ENCODE assay signal across 8 cellular contexts in genomic region chr6:166456360-166457156, GRCh38.
DNase-seq lines count a peak whose midpoint lies in the region; ATAC-seq and TF ChIP-seq lines count a peak whose summit lies in the region.

No MANE protein-coding gene starts in this region.

- peak overlapping the region; percentile 15 for H3K27ac Mint-ChIP-seq in nephron progenitor cell

- in situ Hi-C loops in astrocyte of the spinal cord (cut with HindIII; ENCODE audit: low sequenced_read_pairs) = no loop called here

- ATAC-seq in GM19035 (IDR thresholded peaks at IDR 0.05; ENCODE audit: unreplicated experiment) = no peak

- peak; percentile 57 for TF ChIP-seq CTCF in GM12872 (IDR thresholded peaks at IDR 0.05; ENCODE audit: insufficient read depth, low read depth, low read length)
- TF ChIP-seq CTCF in astrocyte of the spinal cord (IDR thresholded peaks at IDR 0.05; ENCODE audit: low read depth, low read length) = peak; percentile 51
- TF ChIP-seq CTCF in nephron progenitor cell (IDR thresholded peaks at IDR 0.05) = no peak

- no peak overlapping the region for H3K4me3 ChIP-seq in astrocyte of the spinal cord (ENCODE audit: low read depth, low read length)

- H3K27me3 Mint-ChIP-seq in nephron progenitor cell (ENCODE audit: low read depth, poor library complexity) = peaks cover 2% of the 10 kb centered on the region

- peaks cover 15% of the 10 kb centered on the region for H3K4me1 Mint-ChIP-seq in nephron progenitor cell

- H3K4me3 Mint-ChIP-seq in nephron progenitor cell = no peak overlapping the region

- H3K9me3 Mint-ChIP-seq in nephron progenitor cell = peaks cover 53% of the 10 kb centered on the region

- DNase-seq in HT-29 (ENCODE audit: low spot score) (peak; percentile 62), astrocyte of the spinal cord (ENCODE audit: low read depth, low spot score) (peak; percentile 39), nephron progenitor cell (no peak), NCI-H1694 treated with DMSO at 0.1 percent for 48 hours (lab: John Stamatoyannopoulos, UW) (no peak)
- DNase-seq in effector CD8-positive, alpha-beta T cell (lab: John Stamatoyannopoulos, UW) = no peak
- DNase-seq in stimulated activated naive CD4-positive, alpha-beta T cell treated with Interleukin-2 at 50 U/mL for 16 hours (lab: John Stamatoyannopoulos, UW) = no peak

- H3K36me3 Mint-ChIP-seq in nephron progenitor cell (ENCODE audit: low read depth) = peaks cover 51% of the 10 kb centered on the region

Comparison
In these comparisons a context has a peak if more than half of its experiments do, and no peak if none do; other contexts are left out.
1. DNase-seq: peak in HT-29 (single experiment) and astrocyte of the spinal cord (single experiment); none in nephron progenitor cell (single experiment), effector CD8-positive, alpha-beta T cell (single experiment), NCI-H1694 treated with DMSO at 0.1 percent for 48 hours (single experiment) and stimulated activated naive CD4-positive, alpha-beta T cell treated with Interleukin-2 at 50 U/mL for 16 hours (single experiment).